8 cellular contexts compared by ENCODE assay signal in the genomic region with DNA sequence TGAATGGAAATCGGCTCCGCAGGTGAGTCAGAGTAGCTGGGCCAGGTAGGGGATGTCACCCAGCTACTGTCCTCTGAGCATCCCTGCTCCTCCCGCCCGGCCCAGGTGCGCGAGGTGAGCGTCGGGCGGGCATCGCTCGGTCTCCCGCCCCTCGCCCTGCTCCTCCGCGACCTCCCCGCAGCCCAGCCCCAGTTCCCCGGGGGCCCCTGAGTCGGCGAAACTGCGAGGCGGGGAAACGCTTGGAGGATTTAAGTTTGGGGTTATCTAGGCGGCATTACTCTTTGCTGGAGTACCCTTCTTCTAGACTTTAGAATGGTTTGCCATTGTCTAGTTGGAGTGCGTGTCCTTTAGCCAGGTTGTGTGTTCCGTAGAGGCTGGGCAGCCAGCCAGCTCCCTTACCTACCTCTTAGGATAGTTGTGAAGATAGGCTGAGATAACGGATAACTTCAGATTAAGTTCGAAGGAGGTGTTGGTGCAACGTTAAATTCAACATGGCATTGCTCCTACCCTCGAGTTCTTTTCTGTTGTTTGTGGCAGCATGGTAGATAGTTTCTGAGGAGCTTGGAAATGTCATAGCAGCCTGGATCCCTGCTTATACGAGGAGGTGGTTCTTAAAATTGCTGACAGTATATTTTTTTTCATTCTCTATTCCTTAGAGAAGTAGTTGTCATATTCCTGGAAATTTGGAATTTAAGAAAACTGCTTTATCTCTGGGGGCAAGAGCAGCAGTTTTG. TPM values are rescaled to one million over a fixed set of nuclear protein-coding genes. Genes with fewer than 3 reads are reported as not detected.
A peak's percentile ranks its signal among the peaks of the same experiment; 100 is the strongest.
DNase-seq lines count a peak whose midpoint lies in the region; ATAC-seq and TF ChIP-seq lines count a peak whose summit lies in the region.

No MANE protein-coding gene starts in this region.

- H3K9me3 ChIP-seq in endodermal cell (ENCODE audit: control insufficient read depth, low read length) (no peaks in the 10 kb centered on the region), muscle layer of colon (ENCODE audit: low read length) (no peaks in the 10 kb centered on the region)

- H3K4me3 Mint-ChIP-seq in activated naive CD4-positive, alpha-beta T cell treated with anti-CD3 and anti-CD28 coated beads, Interleukin-2, amount 50 U/mL, for 24 hours, result peak overlapping the region; percentile 95
- H3K4me3 Mint-ChIP-seq in endodermal cell, result peak overlapping the region; percentile 85

- no peaks in the 10 kb centered on the region for H3K27me3 Mint-ChIP-seq in activated naive CD4-positive, alpha-beta T cell treated with anti-CD3 and anti-CD28 coated beads, Interleukin-2, amount 50 U/mL, for 24 hours
- H3K27me3 Mint-ChIP-seq in endodermal cell (ENCODE audit: insufficient read depth), result no peaks in the 10 kb centered on the region

- no peak for TF ChIP-seq CTCF in endodermal cell (conservative IDR thresholded peaks at IDR 0.05)

- WGBS in endodermal cell (ENCODE audit: insufficient coverage in 1 of 2, insufficient read length in 1 of 2), 2 experiments, result 0 to 1% methylated on average over 9 to 29 of the region's 30 CpGs

- H3K36me3 Mint-ChIP-seq in activated naive CD4-positive, alpha-beta T cell treated with anti-CD3 and anti-CD28 coated beads, Interleukin-2, amount 50 U/mL, for 24 hours, result no peaks in the 10 kb centered on the region
- peaks cover 4% of the 10 kb centered on the region for H3K36me3 Mint-ChIP-seq in endodermal cell (ENCODE audit: low read depth)

- peak overlapping the region; percentile 76 for H3K9ac ChIP-seq in endodermal cell (ENCODE audit: extremely low read depth, low read length, poor library complexity, severe bottlenecking)
- peak overlapping the region; percentile 89 for H3K9ac ChIP-seq in muscle layer of colon (ENCODE audit: low read length)

- H3K9me3 Mint-ChIP-seq in activated naive CD4-positive, alpha-beta T cell treated with anti-CD3 and anti-CD28 coated beads, Interleukin-2, amount 50 U/mL, for 24 hours, result no peaks in the 10 kb centered on the region
- H3K9me3 Mint-ChIP-seq in endodermal cell, result no peaks in the 10 kb centered on the region

- H3K36me3 ChIP-seq in endodermal cell (ENCODE audit: control insufficient read depth, insufficient read depth, low read length) (no peaks in the 10 kb centered on the region), muscle layer of colon (ENCODE audit: insufficient read depth, low read length) (no peaks in the 10 kb centered on the region)

- DNase-seq in activated naive CD4-positive, alpha-beta T cell treated with Interleukin-2 at 50 U/mL for 16 hours, result no peak
- DNase-seq in RPMI8226 (peak; percentile 78), endodermal cell (no peak), activated gamma-delta T cell (lab: John Stamatoyannopoulos, UW) (no peak), islet precursor cell (no peak)

- peak; percentile 28 for ATAC-seq in HG03139 (IDR thresholded peaks at IDR 0.05; ENCODE audit: unreplicated experiment)

- H3K27ac Mint-ChIP-seq in activated naive CD4-positive, alpha-beta T cell treated with anti-CD3 and anti-CD28 coated beads, Interleukin-2, amount 50 U/mL, for 24 hours, result peak overlapping the region; percentile 94
- H3K27ac Mint-ChIP-seq in endodermal cell, result peak overlapping the region; percentile 93

- peak overlapping the region; percentile 89 for H3K27ac ChIP-seq in endodermal cell (ENCODE audit: low read depth, low read length)
- H3K27ac ChIP-seq in muscle layer of colon (ENCODE audit: low read depth, low read length), result peak overlapping the region; percentile 74

- H3K4me3 ChIP-seq in endodermal cell (ENCODE audit: low read length) (peak overlapping the region; percentile 94), muscle layer of colon (ENCODE audit: low read depth in 1 of 2, low read length in 2 of 2) (peak overlapping the region; percentile 60 to 85)

- H3K4me1 ChIP-seq in endodermal cell (ENCODE audit: control insufficient read depth, insufficient read depth, low read length) (no peaks in the 10 kb centered on the region), muscle layer of colon (ENCODE audit: insufficient read depth, low read length) (peaks cover 19% of the 10 kb centered on the region)

- H3K27me3 ChIP-seq in endodermal cell (ENCODE audit: control insufficient read depth, insufficient read depth, low read length, poor library complexity, severe bottlenecking) (no peaks in the 10 kb centered on the region), muscle layer of colon (ENCODE audit: control insufficient read depth in 1 of 2, insufficient read depth in 2 of 2, low read length in 2 of 2) (no peaks in the 10 kb centered on the region)

- H3K4me1 Mint-ChIP-seq in activated naive CD4-positive, alpha-beta T cell treated with anti-CD3 and anti-CD28 coated beads, Interleukin-2, amount 50 U/mL, for 24 hours, result peaks cover 49% of the 10 kb centered on the region
- H3K4me1 Mint-ChIP-seq in endodermal cell, result peaks cover 17% of the 10 kb centered on the region

RNA-seq across cellular contexts. Expression of a gene that starts 0.7 kb away (rescaled TPM):
- total RNA-seq in endodermal cell, result 10 to 100 TPM; 32.8 to 39.8 TPM
- polyA plus RNA-seq in endodermal cell (2013, experiment 1 of 2), result 17.5 TPM
- polyA plus RNA-seq in endodermal cell (2013, experiment 2 of 2), result 14.5 TPM

RNA-seq across cellular contexts. Expression of a gene that starts 48.6 kb away (rescaled TPM):
- total RNA-seq in endodermal cell, result 10 to 100 TPM; 54.5 to 65.7 TPM
- polyA plus RNA-seq in endodermal cell (2013, experiment 1 of 2), result 48.5 TPM
- 52.3 TPM for polyA plus RNA-seq in endodermal cell (2013, experiment 2 of 2)
